ENCODE assay signal across 1 cellular context in the genomic region with DNA sequence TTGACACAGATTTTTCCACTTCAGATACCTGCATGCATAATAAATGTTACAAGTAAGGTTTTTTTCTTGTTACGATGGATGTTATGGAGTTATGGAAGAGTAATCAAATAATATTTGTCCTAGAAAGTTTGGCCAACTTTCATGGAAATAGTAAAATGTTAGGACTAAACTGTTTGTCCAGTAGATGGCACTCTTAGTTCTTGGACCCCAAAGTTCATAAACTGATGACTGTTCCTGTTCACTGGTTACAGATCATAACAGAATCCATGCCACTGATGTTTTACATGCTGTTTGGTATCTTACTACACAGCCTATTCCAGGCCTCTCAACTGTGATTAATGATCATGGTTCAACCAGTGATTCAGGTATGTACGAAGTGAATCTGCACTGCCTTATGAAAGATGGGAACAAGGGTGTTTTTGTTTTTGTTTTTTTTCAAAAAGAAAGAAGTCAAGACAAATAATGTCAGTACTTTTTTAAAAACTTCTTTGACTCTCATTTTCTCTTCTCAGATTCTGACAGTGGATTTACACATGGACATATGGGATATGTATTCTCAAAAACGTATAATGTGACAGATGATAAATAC.
TF ChIP-seq lines count a peak whose summit lies in the region.

No MANE protein-coding gene starts in this region.

TF ChIP-seq in H1, 55 proteins besides CTCF, POLR2A, EP300 and RAD21:
- TF ChIP-seq CHD2 (IDR thresholded peaks at IDR 0.05; ENCODE audit: low read length) (no peak), ASH2L (IDR thresholded peaks at IDR 0.05; ENCODE audit: low read length) (no peak)
TF ChIP-seq in H1: peak in this region for 0.
